Comparison of ENCODE assay signal across 15 cellular contexts in genomic region chr9:95808001-95808400, GRCh38.
A peak's percentile ranks its signal among the peaks of the same experiment; 100 is the strongest.
DNase-seq lines count a peak whose midpoint lies in the region; ATAC-seq, FAIRE-seq and TF ChIP-seq lines count a peak whose summit lies in the region.
"Had no signal": no experiment of that assay in that cellular context is flagged by ENCODE, and none has a peak within 500 bp of the region (broad histone marks: within the 10 kb centered on the region; RNA-seq: fewer than 3 reads in every experiment).

No MANE protein-coding gene starts in this region.

- DNase-seq in EL (peak; percentile 72), bronchial epithelial cell (ENCODE audit: low read depth) (peak; percentile 8), retinal pigment epithelial cell (ENCODE audit: low read depth) (peak; percentile 24), type B pancreatic cell (ENCODE audit: extremely low spot score, unreplicated experiment) (no peak), NOMO-1 treated with dmso at 0.1 percent for 144 hours (lab: John Stamatoyannopoulos, UW; ENCODE audit: unreplicated experiment) (no peak)
- no peak for DNase-seq in stimulated activated naive CD4-positive, alpha-beta T cell treated with Interleukin-2 at 50 U/mL for 16 hours (lab: John Stamatoyannopoulos, UW)
- DNase-seq: activated T-cell treated with anti-CD3 and anti-CD28 coated beads for 4 hours; CD4-positive, alpha-beta T cell; kidney glomerular epithelial cell; NCI-H524; psoas muscle; stimulated activated naive CD8-positive, alpha-beta T cell treated with anti-CD3 and anti-CD28 coated beads, Interleukin-15, amount 100 ng/mL, for 72 hours had no signal

- FAIRE-seq in bronchial epithelial cell (lab: Jason Lieb, UNC): no peak

- no peak overlapping the region for H3K4me3 Mint-ChIP-seq in type B pancreatic cell
- H3K4me3 Mint-ChIP-seq: CD4-positive, alpha-beta T cell; stimulated activated naive CD8-positive, alpha-beta T cell treated with anti-CD3 and anti-CD28 coated beads, Interleukin-15, amount 100 ng/mL, for 72 hours had no signal

- no peaks in the 10 kb centered on the region for H3K9me3 Mint-ChIP-seq in type B pancreatic cell
- H3K9me3 Mint-ChIP-seq: CD4-positive, alpha-beta T cell had no signal

- H3K36me3 ChIP-seq in bronchial epithelial cell (ENCODE audit: control insufficient read depth, insufficient read depth, low read length): no peaks in the 10 kb centered on the region

- peaks cover 19% of the 10 kb centered on the region for H3K4me1 Mint-ChIP-seq in type B pancreatic cell (ENCODE audit: unreplicated experiment)

- H3K27ac Mint-ChIP-seq in type B pancreatic cell: no peak overlapping the region
- H3K27ac Mint-ChIP-seq: CD4-positive, alpha-beta T cell; stimulated activated naive CD8-positive, alpha-beta T cell treated with anti-CD3 and anti-CD28 coated beads, Interleukin-15, amount 100 ng/mL, for 72 hours had no signal

- H3K36me3 Mint-ChIP-seq in type B pancreatic cell: peaks cover 6% of the 10 kb centered on the region

- no peaks in the 10 kb centered on the region for H3K27me3 ChIP-seq in bronchial epithelial cell (ENCODE audit: control insufficient read depth, insufficient read depth, low read length)

- H3K4me3 ChIP-seq in bronchial epithelial cell (ENCODE audit: low read depth, low read length) (no peak overlapping the region), retinal pigment epithelial cell (ENCODE audit: low read length) (no peak overlapping the region)
- H3K4me3 ChIP-seq: psoas muscle had no signal

- no peak for TF ChIP-seq CTCF in bronchial epithelial cell (IDR thresholded peaks at IDR 0.05; ENCODE audit: insufficient read depth, low read length, severe bottlenecking)
- TF ChIP-seq CTCF in retinal pigment epithelial cell (conservative IDR thresholded peaks at IDR 0.05; ENCODE audit: low read depth, low read length): no peak
- TF ChIP-seq CTCF in type B pancreatic cell (conservative IDR thresholded peaks at IDR 0.05): no peak

- H3K27me3 Mint-ChIP-seq in type B pancreatic cell: no peaks in the 10 kb centered on the region
- H3K27me3 Mint-ChIP-seq: CD4-positive, alpha-beta T cell had no signal

- ATAC-seq in HG02885 (IDR thresholded peaks at IDR 0.05; ENCODE audit: poor library complexity, unreplicated experiment) (peak; percentile 26), HG03520 (IDR thresholded peaks at IDR 0.05; ENCODE audit: unreplicated experiment) (no peak)
- ATAC-seq: activated CD4-positive, CD25-positive, alpha-beta regulatory T cell treated with anti-CD3 and anti-CD28 coated beads, Interleukin-2, amount 50 U/mL, for 24 hours; psoas muscle; stimulated activated naive CD8-positive, alpha-beta T cell treated with anti-CD3 and anti-CD28 coated beads, Interleukin-15, amount 100 ng/mL, for 72 hours had no signal

Comparison
In these comparisons a context has a peak if more than half of its experiments do, and no peak if none do; other contexts are left out.
1. DNase-seq: peak in EL (single experiment), bronchial epithelial cell (single experiment) and retinal pigment epithelial cell (single experiment); none in type B pancreatic cell (single experiment), stimulated activated naive CD4-positive, alpha-beta T cell treated with Interleukin-2 at 50 U/mL for 16 hours (single experiment) and NOMO-1 treated with dmso at 0.1 percent for 144 hours (single experiment).